Comparison of ENCODE assay signal across 1 cellular context in genomic region chr12:6335451-6336078, GRCh38.
TF ChIP-seq lines count a peak whose summit lies in the region.

No MANE protein-coding gene starts in this region.

TF ChIP-seq in K562, 482 proteins besides CTCF, POLR2A, EP300 and RAD21 (continued from another document):
- TF ChIP-seq, protein P1, sequence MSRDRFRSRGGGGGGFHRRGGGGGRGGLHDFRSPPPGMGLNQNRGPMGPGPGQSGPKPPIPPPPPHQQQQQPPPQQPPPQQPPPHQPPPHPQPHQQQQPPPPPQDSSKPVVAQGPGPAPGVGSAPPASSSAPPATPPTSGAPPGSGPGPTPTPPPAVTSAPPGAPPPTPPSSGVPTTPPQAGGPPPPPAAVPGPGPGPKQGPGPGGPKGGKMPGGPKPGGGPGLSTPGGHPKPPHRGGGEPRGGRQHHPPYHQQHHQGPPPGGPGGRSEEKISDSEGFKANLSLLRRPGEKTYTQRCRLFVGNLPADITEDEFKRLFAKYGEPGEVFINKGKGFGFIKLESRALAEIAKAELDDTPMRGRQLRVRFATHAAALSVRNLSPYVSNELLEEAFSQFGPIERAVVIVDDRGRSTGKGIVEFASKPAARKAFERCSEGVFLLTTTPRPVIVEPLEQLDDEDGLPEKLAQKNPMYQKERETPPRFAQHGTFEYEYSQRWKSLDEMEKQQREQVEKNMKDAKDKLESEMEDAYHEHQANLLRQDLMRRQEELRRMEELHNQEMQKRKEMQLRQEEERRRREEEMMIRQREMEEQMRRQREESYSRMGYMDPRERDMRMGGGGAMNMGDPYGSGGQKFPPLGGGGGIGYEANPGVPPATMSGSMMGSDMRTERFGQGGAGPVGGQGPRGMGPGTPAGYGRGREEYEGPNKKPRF (IDR thresholded peaks at IDR 0.05; ENCODE audit: low read depth, low read length) = no peak
- TF ChIP-seq ZSCAN29 (IDR thresholded peaks at IDR 0.05) (no peak), JUND (IDR thresholded peaks at IDR 0.05; ENCODE audit: borderline replicate concordance, low read depth, low read length) (peak; percentile 19; the same call in 1 of the 2 replicates), JUND (tag; IDR thresholded peaks at IDR 0.05; ENCODE audit: borderline replicate concordance, low read depth, low read length) (no peak), SREBF2 (CRISPR knock-in tag; IDR thresholded peaks at IDR 0.05) (no peak), ZBTB49 (CRISPR knock-in tag; IDR thresholded peaks at IDR 0.05; ENCODE audit: borderline replicate concordance) (peak; percentile 61; the same call in 1 of the 2 replicates), ZNF695 (CRISPR knock-in tag; IDR thresholded peaks at IDR 0.05) (no peak), EGR1 (conservative IDR thresholded peaks at IDR 0.05) (peak; percentile 92), ZFX (CRISPR knock-in tag; IDR thresholded peaks at IDR 0.05) (0 out of 2 replicates have a peak, but pooled peaks have one; percentile 35), SRF (CRISPR knock-in tag; IDR thresholded peaks at IDR 0.05) (no peak; a peak in 1 of 4 replicates), ZNF449 (CRISPR knock-in tag; IDR thresholded peaks at IDR 0.05) (no peak), KDM4B (IDR thresholded peaks at IDR 0.05; ENCODE audit: borderline replicate concordance in 2 of 2, low read depth in 1 of 2) (no peak), ZNF445 (CRISPR knock-in tag; IDR thresholded peaks at IDR 0.05; ENCODE audit: low read depth) (no peak), TCFL5 (CRISPR knock-in tag; conservative IDR thresholded peaks at IDR 0.05) (no peak), ELF1 (tag; IDR thresholded peaks at IDR 0.05) (peak; percentile 80), RBBP5 (IDR thresholded peaks at IDR 0.05; ENCODE audit: borderline replicate concordance, insufficient read depth, low read length, poor library complexity, severe bottlenecking) (no peak), NR2C2 (CRISPR knock-in tag; IDR thresholded peaks at IDR 0.05) (no peak), NR2C2 (tag; IDR thresholded peaks at IDR 0.05) (peak; percentile 60; the same call in 1 of the 2 replicates), ZBTB40 (IDR thresholded peaks at IDR 0.05) (0 out of 2 replicates have a peak, but pooled peaks have one; percentile 49), ZBTB40 (CRISPR knock-in tag; IDR thresholded peaks at IDR 0.05) (no peak), MTA1 (IDR thresholded peaks at IDR 0.05; ENCODE audit: borderline replicate concordance) (no peak), SIN3B (IDR thresholded peaks at IDR 0.05; ENCODE audit: low read depth) (no peak)
- TF ChIP-seq, protein P2, sequence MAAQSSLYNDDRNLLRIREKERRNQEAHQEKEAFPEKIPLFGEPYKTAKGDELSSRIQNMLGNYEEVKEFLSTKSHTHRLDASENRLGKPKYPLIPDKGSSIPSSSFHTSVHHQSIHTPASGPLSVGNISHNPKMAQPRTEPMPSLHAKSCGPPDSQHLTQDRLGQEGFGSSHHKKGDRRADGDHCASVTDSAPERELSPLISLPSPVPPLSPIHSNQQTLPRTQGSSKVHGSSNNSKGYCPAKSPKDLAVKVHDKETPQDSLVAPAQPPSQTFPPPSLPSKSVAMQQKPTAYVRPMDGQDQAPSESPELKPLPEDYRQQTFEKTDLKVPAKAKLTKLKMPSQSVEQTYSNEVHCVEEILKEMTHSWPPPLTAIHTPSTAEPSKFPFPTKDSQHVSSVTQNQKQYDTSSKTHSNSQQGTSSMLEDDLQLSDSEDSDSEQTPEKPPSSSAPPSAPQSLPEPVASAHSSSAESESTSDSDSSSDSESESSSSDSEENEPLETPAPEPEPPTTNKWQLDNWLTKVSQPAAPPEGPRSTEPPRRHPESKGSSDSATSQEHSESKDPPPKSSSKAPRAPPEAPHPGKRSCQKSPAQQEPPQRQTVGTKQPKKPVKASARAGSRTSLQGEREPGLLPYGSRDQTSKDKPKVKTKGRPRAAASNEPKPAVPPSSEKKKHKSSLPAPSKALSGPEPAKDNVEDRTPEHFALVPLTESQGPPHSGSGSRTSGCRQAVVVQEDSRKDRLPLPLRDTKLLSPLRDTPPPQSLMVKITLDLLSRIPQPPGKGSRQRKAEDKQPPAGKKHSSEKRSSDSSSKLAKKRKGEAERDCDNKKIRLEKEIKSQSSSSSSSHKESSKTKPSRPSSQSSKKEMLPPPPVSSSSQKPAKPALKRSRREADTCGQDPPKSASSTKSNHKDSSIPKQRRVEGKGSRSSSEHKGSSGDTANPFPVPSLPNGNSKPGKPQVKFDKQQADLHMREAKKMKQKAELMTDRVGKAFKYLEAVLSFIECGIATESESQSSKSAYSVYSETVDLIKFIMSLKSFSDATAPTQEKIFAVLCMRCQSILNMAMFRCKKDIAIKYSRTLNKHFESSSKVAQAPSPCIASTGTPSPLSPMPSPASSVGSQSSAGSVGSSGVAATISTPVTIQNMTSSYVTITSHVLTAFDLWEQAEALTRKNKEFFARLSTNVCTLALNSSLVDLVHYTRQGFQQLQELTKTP (IDR thresholded peaks at IDR 0.05; ENCODE audit: low read depth in 1 of 2, partially characterized antibody in 2 of 2) = no peak
- TF ChIP-seq, protein P3, sequence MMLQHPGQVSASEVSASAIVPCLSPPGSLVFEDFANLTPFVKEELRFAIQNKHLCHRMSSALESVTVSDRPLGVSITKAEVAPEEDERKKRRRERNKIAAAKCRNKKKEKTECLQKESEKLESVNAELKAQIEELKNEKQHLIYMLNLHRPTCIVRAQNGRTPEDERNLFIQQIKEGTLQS (IDR thresholded peaks at IDR 0.05) = no peak
- TF ChIP-seq, protein P3 (CRISPR knock-in tag; conservative IDR thresholded peaks at IDR 0.05) = no peak
